In the genomic region with DNA sequence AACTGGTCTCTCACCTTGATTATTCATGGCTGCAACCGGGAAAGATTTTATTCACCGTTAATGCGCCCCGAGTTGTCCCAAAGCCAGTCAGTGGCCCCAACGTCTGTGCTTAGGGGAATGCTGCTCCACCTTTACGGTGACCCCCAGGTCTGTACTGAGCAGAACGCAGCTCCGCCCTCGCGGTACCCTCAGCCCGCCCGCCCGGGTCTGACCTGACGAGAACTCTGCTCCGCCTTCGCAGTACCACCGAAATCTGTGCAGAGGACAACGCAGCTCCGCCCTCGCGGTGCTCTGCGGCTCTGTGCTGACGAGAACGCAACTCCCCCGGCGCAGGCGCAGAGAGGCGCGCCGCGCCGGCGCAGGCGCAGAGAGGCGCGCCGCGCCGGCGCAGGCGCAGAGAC, we compare ENCODE assay signal across 8 cellular contexts. TPM values are rescaled to one million over a fixed set of nuclear protein-coding genes. Genes with fewer than 3 reads are reported as not detected.
DNase-seq lines count a peak whose midpoint lies in the region; ATAC-seq, FAIRE-seq and TF ChIP-seq lines count a peak whose summit lies in the region.
"Not testable (repeated sequence)": the region's sequence is repeated elsewhere in the genome, so short reads cannot be mapped to it uniquely, and the experiment has no call there.

No MANE protein-coding gene starts in this region.

- not testable (repeated sequence) for TF ChIP-seq POLR2A in K562 (conservative IDR thresholded peaks at IDR 0.05); HepG2 (IDR thresholded peaks at IDR 0.05; ENCODE audit: insufficient read depth in 1 of 2, low read depth in 2 of 2, low read length in 2 of 2)

- not testable (repeated sequence) for H2AFZ ChIP-seq in MM.1S (ENCODE audit: low read length); K562 (ENCODE audit: low read depth, low read length); HepG2 (ENCODE audit: low read length)

- not testable (repeated sequence) for H3K9me1 ChIP-seq in K562 (ENCODE audit: control insufficient read depth, insufficient read depth, low read length)

- not testable (repeated sequence) for H4K20me1 ChIP-seq in MM.1S (ENCODE audit: insufficient read depth, low read length); K562 (replicated peaks; ENCODE audit: control insufficient read depth, insufficient read depth, low read length); HepG2 (ENCODE audit: insufficient read depth, low read length)

- in situ Hi-C loops in K562 (cut with MboI); HepG2 (cut with HindIII; ENCODE audit: extremely low pct_ligation_motif_present, low pct_unique_long_range_greater_than_20kb): not testable (repeated sequence)

- not testable (repeated sequence) for TF ChIP-seq RAD21 in K562 (CRISPR knock-in tag; conservative IDR thresholded peaks at IDR 0.05 in 1 of 2, IDR thresholded peaks at IDR 0.05 in 1 of 2); HepG2 (CRISPR knock-in tag; IDR thresholded peaks at IDR 0.05)

- POLR2A ChIA-PET in CD8-positive, alpha-beta T cell (lab: Charles Lee); activated CD4-positive, alpha-beta T cell treated with anti-CD3 and anti-CD28 coated beads for 36 hours (lab: Charles Lee); K562 (lab: Yijun Ruan, JAX); HepG2 (lab: Yijun Ruan, JAX): not testable (repeated sequence)

- not testable (repeated sequence) for FAIRE-seq in K562 (lab: Jason Lieb, UNC); HepG2 (lab: Jason Lieb, UNC)

- not testable (repeated sequence) for H3K27me3 ChIP-seq in CD8-positive, alpha-beta T cell (ENCODE audit: insufficient read depth, low read length); MM.1S (replicated peaks; ENCODE audit: insufficient read depth, low read length); K562 (ENCODE audit: control insufficient read depth in 2 of 2, insufficient read depth in 2 of 2, low read length in 2 of 2); HepG2 (ENCODE audit: control insufficient read depth in 1 of 2, insufficient read depth in 2 of 2, low read length in 2 of 2); upper lobe of right lung

- H3K27ac ChIP-seq in CD8-positive, alpha-beta T cell (ENCODE audit: low read depth, low read length); MM.1S (ENCODE audit: low read length); K562 (ENCODE audit: extremely low read depth, low read depth, low read length); HepG2 (ENCODE audit: extremely low read length, insufficient read depth, low read length); upper lobe of right lung: not testable (repeated sequence)

- not testable (repeated sequence) for H3K36me3 Mint-ChIP-seq in CD8-positive, alpha-beta T cell; activated CD4-positive, alpha-beta T cell treated with anti-CD3 and anti-CD28 coated beads for 36 hours (ENCODE audit: low read depth)

- not testable (repeated sequence) for TF ChIP-seq EP300 in K562 (IDR thresholded peaks at IDR 0.05; ENCODE audit: low read length); HepG2 (IDR thresholded peaks at IDR 0.05; ENCODE audit: low read depth in 2 of 2, low read length in 2 of 2); HepG2 (CRISPR knock-in tag; IDR thresholded peaks at IDR 0.05; ENCODE audit: borderline replicate concordance)

- H3K27me3 Mint-ChIP-seq in CD8-positive, alpha-beta T cell (ENCODE audit: low read depth); activated CD4-positive, alpha-beta T cell treated with anti-CD3 and anti-CD28 coated beads for 36 hours: not testable (repeated sequence)

- H3K27ac Mint-ChIP-seq in CD8-positive, alpha-beta T cell; activated CD4-positive, alpha-beta T cell treated with anti-CD3 and anti-CD28 coated beads for 36 hours: not testable (repeated sequence)

- H3K4me1 ChIP-seq in CD8-positive, alpha-beta T cell (ENCODE audit: insufficient read depth, low read length); MM.1S (ENCODE audit: low read length); K562 (replicated peaks in 1 of 2; ENCODE audit: control insufficient read depth in 2 of 2, insufficient read depth in 2 of 2, low read length in 2 of 2); HepG2 (ENCODE audit: insufficient read depth, low read length); upper lobe of right lung: not testable (repeated sequence)

- not testable (repeated sequence) for H3K4me2 ChIP-seq in MM.1S (ENCODE audit: low read depth, low read length); K562 (ENCODE audit: insufficient read depth, low read length); HepG2 (ENCODE audit: low read depth, low read length)

- ATAC-seq in CD8-positive, alpha-beta T cell: peak; percentile 14
- ATAC-seq in activated CD4-positive, alpha-beta T cell treated with anti-CD3 and anti-CD28 coated beads for 36 hours; K562; HepG2: not testable (repeated sequence)
- peak; percentile 55 for ATAC-seq in upper lobe of right lung

- H3K36me3 ChIP-seq in CD8-positive, alpha-beta T cell (ENCODE audit: insufficient read depth, low read length); MM.1S (replicated peaks; ENCODE audit: insufficient read depth, low read length); K562 (ENCODE audit: control insufficient read depth, insufficient read depth, low read length); HepG2 (replicated peaks in 1 of 2; ENCODE audit: control insufficient read depth in 1 of 2, insufficient read depth in 2 of 2, low read length in 2 of 2); upper lobe of right lung: not testable (repeated sequence)

- BruUV-seq in K562 (replicated peaks; lab: Mats Ljungman, UMichigan); HepG2 (replicated peaks; lab: Mats Ljungman, UMichigan): not testable (repeated sequence)

- H3K9me3 Mint-ChIP-seq in CD8-positive, alpha-beta T cell; activated CD4-positive, alpha-beta T cell treated with anti-CD3 and anti-CD28 coated beads for 36 hours (ENCODE audit: low read depth): not testable (repeated sequence)

- not testable (repeated sequence) for H3K9me3 ChIP-seq in CD8-positive, alpha-beta T cell (ENCODE audit: low read length); MM.1S (replicated peaks; ENCODE audit: insufficient read depth, low read length); K562 (replicated peaks; ENCODE audit: control insufficient read depth, insufficient read depth, low read depth, low read length); HepG2 (ENCODE audit: low read length); upper lobe of right lung

- CTCF ChIA-PET in CD8-positive, alpha-beta T cell (lab: Charles Lee); activated CD4-positive, alpha-beta T cell treated with anti-CD3 and anti-CD28 coated beads for 36 hours (lab: Charles Lee); K562 (lab: Yijun Ruan, JAX; ENCODE audit: low intra/inter-chr PET ratio); HepG2 (lab: Yijun Ruan, JAX; ENCODE audit: low intra/inter-chr PET ratio, low total read pairs): not testable (repeated sequence)

- H3K4me3 ChIP-seq in CD8-positive, alpha-beta T cell (ENCODE audit: low read depth, low read length); MM.1S (ENCODE audit: low read length); K562; HepG2 (replicated peaks in 1 of 3; ENCODE audit: insufficient read depth in 1 of 3, low read depth in 2 of 3, low read length in 3 of 3); upper lobe of right lung: not testable (repeated sequence)
- H3K4me3 ChIP-seq in fibroblast of villous mesenchyme (ENCODE audit: low read depth, low read length): peak overlapping the region; percentile 54

- not testable (repeated sequence) for TF ChIP-seq CTCF in CD8-positive, alpha-beta T cell (IDR thresholded peaks at IDR 0.05); MM.1S (IDR thresholded peaks at IDR 0.05; ENCODE audit: low read length); K562 (IDR thresholded peaks at IDR 0.05 in 2 of 3, conservative IDR thresholded peaks at IDR 0.05 in 1 of 3; ENCODE audit: insufficient read depth in 2 of 3, low read depth in 1 of 3, low read length in 3 of 3); fibroblast of villous mesenchyme (IDR thresholded peaks at IDR 0.05; ENCODE audit: insufficient read depth, low read depth, low read length); HepG2 (CRISPR knock-in tag; IDR thresholded peaks at IDR 0.05); upper lobe of right lung (IDR thresholded peaks at IDR 0.05)

- H3F3A ChIP-seq in MM.1S (ENCODE audit: insufficient read depth, low read length): not testable (repeated sequence)

- intact Hi-C loops in CD8-positive, alpha-beta T cell (cut with DNase I, micrococcal nuclease); activated CD4-positive, alpha-beta T cell treated with anti-CD3 and anti-CD28 coated beads for 36 hours (cut with DNase I, micrococcal nuclease); K562 (cut with micrococcal nuclease); HepG2 (cut with micrococcal nuclease; ENCODE audit: unreplicated experiment); posterior vena cava (cut with DNase I); upper lobe of right lung (cut with DNase I): not testable (repeated sequence)

- WGBS in K562 (ENCODE audit: insufficient coverage, low coverage, missing lambda C conversion rate): 94% methylated on average over 15 of the region's 41 CpGs
- 93% methylated on average over 26 of the region's 41 CpGs for WGBS in HepG2 (ENCODE audit: low lambda C conversion rate)

- not testable (repeated sequence) for H3K79me2 ChIP-seq in MM.1S (ENCODE audit: low read length); K562 (ENCODE audit: control insufficient read depth, insufficient read depth, low read length); HepG2 (ENCODE audit: insufficient read depth, low read length)

- DNase-seq in CD8-positive, alpha-beta T cell: peak in 1 of 7 experiments; percentile 21
- DNase-seq in MM.1S (peak; percentile 5), fibroblast of villous mesenchyme (ENCODE audit: low read depth) (peak; percentile 77), posterior vena cava (ENCODE audit: low spot score) (peak; percentile 85), upper lobe of right lung (peak; percentile 72)
- peak; percentile 17 for DNase-seq in activated CD4-positive, alpha-beta T cell treated with anti-CD3 and anti-CD28 coated beads for 36 hours
- DNase-seq in K562 (ENCODE audit: extremely low read depth in 1 of 4, low spot score in 3 of 4); HepG2 (ENCODE audit: low spot score): not testable (repeated sequence)

- not testable (repeated sequence) for H3K9ac ChIP-seq in MM.1S (ENCODE audit: low read length); K562 (ENCODE audit: insufficient read depth in 1 of 2, low read depth in 2 of 2, low read length in 2 of 2); HepG2 (ENCODE audit: insufficient read depth, low read depth, low read length)

- H3K4me1 Mint-ChIP-seq in CD8-positive, alpha-beta T cell (ENCODE audit: low read depth); activated CD4-positive, alpha-beta T cell treated with anti-CD3 and anti-CD28 coated beads for 36 hours: not testable (repeated sequence)

- not testable (repeated sequence) for H3K4me3 Mint-ChIP-seq in CD8-positive, alpha-beta T cell; activated CD4-positive, alpha-beta T cell treated with anti-CD3 and anti-CD28 coated beads for 36 hours

- H3K9me2 ChIP-seq in MM.1S (replicated peaks; ENCODE audit: insufficient read depth, low read length): not testable (repeated sequence)

RNA-seq across cellular contexts. Expression of gene WASHC1, which starts 18.6 kb away (rescaled TPM):
- total RNA-seq in CD8-positive, alpha-beta T cell: 10 to 100 TPM; 23.3 to 24.4 TPM
- total RNA-seq in activated CD4-positive, alpha-beta T cell treated with anti-CD3 and anti-CD28 coated beads for 36 hours: 10 to 100 TPM; 10.1 to 11.2 TPM
- 18.1 and 52.3 TPM in 2 replicates for total RNA-seq in K562 (2011; cell fraction: chromatin; rRNA removed; ENCODE audit: low replicate concordance)
- 34.5 and 35.7 TPM in 2 replicates for total RNA-seq in K562 (2011; cell fraction: nucleolus; rRNA removed)
- total RNA-seq in K562 (2011; cell fraction: nucleoplasm; rRNA removed): 25.3 and 28.1 TPM in 2 replicates
- total RNA-seq in K562 (2014; rRNA removed) (15.3 and 22.0 TPM in 2 replicates), K562 (2014; rRNA removed; fragmentation: Illumina TruSeq; extraction: Trizol) (2.9 and 4.6 TPM in 2 replicates), K562 (2015; rRNA removed; fragmentation: Illumina TruSeq; extraction: Trizol) (11.0 and 12.1 TPM in 2 replicates), K562 (2021) (22.0 and 25.6 TPM in 2 replicates), fibroblast of villous mesenchyme (3.0 and 5.8 TPM in 2 replicates), HepG2 (2016; rRNA removed; fragmentation: Illumina TruSeq; extraction: Trizol) (6.9 and 10.9 TPM in 2 replicates), posterior vena cava (10 to 100 TPM; 12.9 to 13.5 TPM), upper lobe of right lung (21.7 TPM)
- polyA plus RNA-seq in K562 (2011; rRNA removed) (13.7 and 23.0 TPM in 2 replicates), K562 (2014; fragmentation: Illumina TruSeq; extraction: Trizol) (7.9 and 12.1 TPM in 2 replicates), K562 (2014; fragmentation: Nextera tagmentation; extraction: Ambion mirVana) (under 1 TPM; 0.21 to 0.62 TPM), K562 (2014; rRNA removed) (22.1 and 27.3 TPM in 2 replicates), HepG2 (2011; rRNA removed) (13.0 and 15.0 TPM in 2 replicates)
- 9.4 and 12.7 TPM in 2 replicates for polyA plus RNA-seq in K562 (2011; cell fraction: cytosol; rRNA removed)
- polyA plus RNA-seq in K562 (2011; cell fraction: nucleus; rRNA removed): 122 and 206 TPM in 2 replicates
- polyA plus RNA-seq in K562 (2012): 16.0 and 34.1 TPM in 2 replicates
- polyA minus RNA-seq in K562 (2011; rRNA and poly(A)+ RNA removed): 3.5 and 4.1 TPM in 2 replicates
- polyA minus RNA-seq in K562 (2011; cell fraction: cytosol; rRNA and poly(A)+ RNA removed): 4.6 and 5.3 TPM in 2 replicates
- 11.4 and 13.6 TPM in 2 replicates for polyA minus RNA-seq in K562 (2011; cell fraction: nucleus; rRNA and poly(A)+ RNA removed)
- total RNA-seq in HepG2 (2016; cell fraction: cytosol; rRNA removed; fragmentation: Illumina TruSeq; extraction: Trizol; ENCODE audit: low read depth): 3.2 and 3.8 TPM in 2 replicates
- total RNA-seq in HepG2 (2016; cell fraction: insoluble cytoplasmic fraction; rRNA removed; fragmentation: Illumina TruSeq; extraction: Trizol): 7.3 and 10.6 TPM in 2 replicates
- 4.5 TPM in 2 replicates for total RNA-seq in HepG2 (2016; cell fraction: membrane; rRNA removed; fragmentation: Illumina TruSeq; extraction: Trizol)
- 5.7 TPM in 2 replicates for total RNA-seq in HepG2 (2016; cell fraction: nucleus; rRNA removed; fragmentation: Illumina TruSeq; extraction: Trizol)
- 4.0 and 5.6 TPM in 2 replicates for polyA plus RNA-seq in HepG2 (2011; cell fraction: cytosol; rRNA removed)
- 28.7 and 31.9 TPM in 2 replicates for polyA plus RNA-seq in HepG2 (2011; cell fraction: nucleus; rRNA removed)
- polyA plus RNA-seq in HepG2 (2012): 5.2 and 9.0 TPM in 2 replicates
- polyA plus RNA-seq in HepG2 (2016; cell fraction: cytosol; fragmentation: Illumina TruSeq; extraction: Trizol; ENCODE audit: low read depth): 2.9 TPM in 2 replicates
- 6.5 and 7.8 TPM in 2 replicates for polyA plus RNA-seq in HepG2 (2016; cell fraction: insoluble cytoplasmic fraction; fragmentation: Illumina TruSeq; extraction: Trizol; ENCODE audit: low read depth)
- 3.9 and 4.2 TPM in 2 replicates for polyA plus RNA-seq in HepG2 (2016; cell fraction: membrane; fragmentation: Illumina TruSeq; extraction: Trizol; ENCODE audit: low read depth)
- 13.9 and 18.3 TPM in 2 replicates for polyA plus RNA-seq in HepG2 (2016; cell fraction: nucleus; fragmentation: Illumina TruSeq; extraction: Trizol; ENCODE audit: insufficient read depth, low read depth)
- 3.7 and 9.2 TPM in 2 replicates for polyA minus RNA-seq in HepG2 (2011; rRNA and poly(A)+ RNA removed; ENCODE audit: low replicate concordance)
- 2.3 and 2.9 TPM in 2 replicates for polyA minus RNA-seq in HepG2 (2011; cell fraction: cytosol; rRNA and poly(A)+ RNA removed)
- polyA minus RNA-seq in HepG2 (2011; cell fraction: nucleus; rRNA and poly(A)+ RNA removed): 2.4 and 2.6 TPM in 2 replicates
